In genomic region chr5:139296198-139296597, GRCh38 we compare ENCODE assay signal across 11 cellular contexts. TPM values are rescaled to one million over a fixed set of nuclear protein-coding genes. Genes with fewer than 3 reads are reported as not detected.
DNase-seq lines count a peak whose midpoint lies in the region; ATAC-seq, FAIRE-seq and TF ChIP-seq lines count a peak whose summit lies in the region.
"Had no signal": no experiment of that assay in that cellular context is flagged by ENCODE, and none has a peak within 500 bp of the region (broad histone marks: within the 10 kb centered on the region; RNA-seq: fewer than 3 reads in every experiment).

No MANE protein-coding gene starts in this region.

- H3K27ac ChIP-seq in ACC112 (ENCODE audit: low read depth, low read length), result no peak overlapping the region
- H3K27ac ChIP-seq in lower lobe of right lung, result peak overlapping the region; percentile 29

- peaks cover 74% of the 10 kb centered on the region for H3K79me2 ChIP-seq in ACC112 (ENCODE audit: control insufficient read depth, insufficient read depth, low read length, unreplicated experiment)

- H3K36me3 ChIP-seq in ACC112 (ENCODE audit: insufficient read depth, low read length) (peaks cover 5% of the 10 kb centered on the region; the same call in 1 of the 2 replicates), HAP-1 (replicated peaks) (peaks cover 11% of the 10 kb centered on the region), lower lobe of right lung (no peaks in the 10 kb centered on the region)

- peak overlapping the region; percentile 99 for H3K4me3 ChIP-seq in ACC112 (ENCODE audit: low read depth, low read length)
- H3K4me3 ChIP-seq in HAP-1, result peak overlapping the region; percentile 97
- peak overlapping the region; percentile 90 for H3K4me3 ChIP-seq in lower lobe of right lung

- no peak for FAIRE-seq in HTR-8/SVneo (lab: Jason Lieb, UNC)

- no peaks in the 10 kb centered on the region for H3K9me3 ChIP-seq in HAP-1
- no peaks in the 10 kb centered on the region for H3K9me3 ChIP-seq in lower lobe of right lung

- H3K27ac Mint-ChIP-seq in activated naive CD4-positive, alpha-beta T cell treated with anti-CD3 and anti-CD28 coated beads, Interleukin-2, amount 50 U/mL, for 72 hours, result peak overlapping the region; percentile 39 to 99

- H3K4me1 ChIP-seq in ACC112 (ENCODE audit: control insufficient read depth, insufficient read depth, low read length, unreplicated experiment) (peaks cover 22% of the 10 kb centered on the region), HAP-1 (peaks cover 32% of the 10 kb centered on the region), lower lobe of right lung (peaks cover 64% of the 10 kb centered on the region)

- DNase-seq in HAP-1 (ENCODE audit: low spot score in 2 of 2) (no peak), lower lobe of right lung (no peak), HTR-8/SVneo (ENCODE audit: insufficient read length, low spot score) (no peak), NCI-H524 treated with DMSO at 0.1 percent for 48 hours (lab: John Stamatoyannopoulos, UW) (no peak)
- DNase-seq in activated naive CD4-positive, alpha-beta T cell treated with anti-CD3 and anti-CD28 coated beads, Interleukin-2, amount 50 U/mL, for 72 hours (ENCODE audit: low spot score in 2 of 2), result no peak
- DNase-seq: activated CD4-positive, CD25-positive, alpha-beta regulatory T cell; NCI-H774 had no signal

- H3K27me3 ChIP-seq in ACC112 (ENCODE audit: insufficient read depth, low read length), result no peaks in the 10 kb centered on the region
- H3K27me3 ChIP-seq in HAP-1 (ENCODE audit: low read depth), result no peaks in the 10 kb centered on the region
- H3K27me3 ChIP-seq in lower lobe of right lung (ENCODE audit: low read depth), result no peaks in the 10 kb centered on the region

- no peaks in the 10 kb centered on the region for H3K9me3 Mint-ChIP-seq in activated naive CD4-positive, alpha-beta T cell treated with anti-CD3 and anti-CD28 coated beads, Interleukin-2, amount 50 U/mL, for 72 hours

- peaks cover 20 to 21% of the 10 kb centered on the region in 2 donors for H3K36me3 Mint-ChIP-seq in activated naive CD4-positive, alpha-beta T cell treated with anti-CD3 and anti-CD28 coated beads, Interleukin-2, amount 50 U/mL, for 72 hours

- intact Hi-C loops in lower lobe of right lung (cut with DNase I), result no loop called here

- H2AFZ ChIP-seq in ACC112 (ENCODE audit: low read length, unreplicated experiment), result no peak overlapping the region
- H2AFZ ChIP-seq: parathyroid adenoma had no signal

- ATAC-seq in activated naive CD4-positive, alpha-beta T cell treated with anti-CD3 and anti-CD28 coated beads, Interleukin-2, amount 50 U/mL, for 72 hours, result no peak
- no peak for ATAC-seq in lower lobe of right lung
- ATAC-seq in HG02938 (IDR thresholded peaks at IDR 0.05; ENCODE audit: unreplicated experiment), result no peak
- no peak for ATAC-seq in GM21381 (IDR thresholded peaks at IDR 0.05; ENCODE audit: unreplicated experiment)

- in situ Hi-C loops in HAP-1 (cut with MboI; ENCODE audit: low sequenced_read_pairs), result no loop called here

- TF ChIP-seq CTCF in lower lobe of right lung (IDR thresholded peaks at IDR 0.05), result no peak

RNA-seq across cellular contexts. Expression of gene MATR3, which starts 2.7 kb away (rescaled TPM):
- 100 to 1,000 TPM; 160 to 182 TPM for total RNA-seq in activated naive CD4-positive, alpha-beta T cell treated with anti-CD3 and anti-CD28 coated beads, Interleukin-2, amount 50 U/mL, for 72 hours
- total RNA-seq in lower lobe of right lung, result 176 TPM

RNA-seq across cellular contexts. Expression of gene PAIP2, which starts 45.5 kb away (rescaled TPM):
- total RNA-seq in activated naive CD4-positive, alpha-beta T cell treated with anti-CD3 and anti-CD28 coated beads, Interleukin-2, amount 50 U/mL, for 72 hours, result 100 to 1,000 TPM in 1 of 2 donors, 10 to 100 TPM in 1; 85.7 to 111 TPM
- 84.1 TPM for total RNA-seq in lower lobe of right lung
